In the genomic region with DNA sequence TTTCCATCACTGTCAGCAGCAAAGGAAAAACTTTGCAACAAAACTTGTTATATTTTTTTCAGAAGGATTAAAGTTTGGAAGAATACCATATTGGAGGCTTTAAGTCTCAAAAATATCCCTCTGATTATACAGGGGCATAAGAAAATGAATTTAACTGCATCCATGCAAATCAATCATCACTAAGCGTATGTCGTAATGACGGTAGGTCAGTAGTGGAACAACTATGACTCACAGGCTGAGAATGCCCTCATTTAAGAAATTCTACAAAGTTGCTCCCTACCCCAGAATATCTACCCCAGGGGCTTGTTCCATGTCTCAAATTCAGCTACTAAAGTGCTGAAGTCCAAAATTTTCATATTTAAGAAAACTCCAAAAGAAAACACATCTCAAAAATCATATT, we compare ENCODE assay signal across 1 cellular context.
TF ChIP-seq lines count a peak whose summit lies in the region.

No MANE protein-coding gene starts in this region.

TF ChIP-seq in H1, 55 proteins besides CTCF, POLR2A, EP300 and RAD21:
- TF ChIP-seq CEBPB (IDR thresholded peaks at IDR 0.05; ENCODE audit: low read depth, low read length), result 0 out of 2 replicates have a peak, but pooled peaks have one; percentile 34
- 0 out of 2 replicates have a peak, but pooled peaks have one; percentile 33 for TF ChIP-seq JUND (IDR thresholded peaks at IDR 0.05; ENCODE audit: low read length)
- TF ChIP-seq, protein P1, sequence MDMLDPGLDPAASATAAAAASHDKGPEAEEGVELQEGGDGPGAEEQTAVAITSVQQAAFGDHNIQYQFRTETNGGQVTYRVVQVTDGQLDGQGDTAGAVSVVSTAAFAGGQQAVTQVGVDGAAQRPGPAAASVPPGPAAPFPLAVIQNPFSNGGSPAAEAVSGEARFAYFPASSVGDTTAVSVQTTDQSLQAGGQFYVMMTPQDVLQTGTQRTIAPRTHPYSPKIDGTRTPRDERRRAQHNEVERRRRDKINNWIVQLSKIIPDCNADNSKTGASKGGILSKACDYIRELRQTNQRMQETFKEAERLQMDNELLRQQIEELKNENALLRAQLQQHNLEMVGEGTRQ (IDR thresholded peaks at IDR 0.05; ENCODE audit: low read length), result no peak
- TF ChIP-seq TEAD4 (IDR thresholded peaks at IDR 0.05; ENCODE audit: low read depth, low read length), result no peak
TF ChIP-seq in H1: peak in this region for 2.
